16 cellular contexts compared by ENCODE assay signal in genomic region chr2:138269726-138270125, GRCh38.
DNase-seq lines count a peak whose midpoint lies in the region; ATAC-seq, FAIRE-seq and TF ChIP-seq lines count a peak whose summit lies in the region.
"Had no signal": no experiment of that assay in that cellular context is flagged by ENCODE, and none has a peak within 500 bp of the region (broad histone marks: within the 10 kb centered on the region; RNA-seq: fewer than 3 reads in every experiment).

No MANE protein-coding gene starts in this region.

- H3K9ac ChIP-seq in astrocyte (ENCODE audit: low read length) = no peak overlapping the region

- no peak overlapping the region for H3K4me3 ChIP-seq in AG10803 (ENCODE audit: low read length)
- no peak overlapping the region for H3K4me3 ChIP-seq in astrocyte (ENCODE audit: insufficient read depth, low read depth, low read length)
- H3K4me3 ChIP-seq in psoas muscle = no peak overlapping the region
- H3K4me3 ChIP-seq: GM23338 had no signal

- H3K27me3 ChIP-seq in astrocyte (ENCODE audit: insufficient read depth, low read length) (no peaks in the 10 kb centered on the region), psoas muscle (ENCODE audit: insufficient read depth in 3 of 3, low read length in 2 of 3) (no peaks in the 10 kb centered on the region)

- no peak for TF ChIP-seq CTCF in AG10803 (conservative IDR thresholded peaks at IDR 0.05; ENCODE audit: low read length)
- TF ChIP-seq CTCF in astrocyte (IDR thresholded peaks at IDR 0.05; ENCODE audit: insufficient read depth, low read depth, low read length) = no peak
- no peak for TF ChIP-seq CTCF in psoas muscle (IDR thresholded peaks at IDR 0.05)

- no peaks in the 10 kb centered on the region for H3K36me3 ChIP-seq in astrocyte (ENCODE audit: insufficient read depth, low read length)
- H3K36me3 ChIP-seq in psoas muscle (ENCODE audit: insufficient read depth in 1 of 2, low read depth in 1 of 2) = no peaks in the 10 kb centered on the region

- H3K27me3 Mint-ChIP-seq in astrocyte (ENCODE audit: low read depth, unreplicated experiment) = no peaks in the 10 kb centered on the region

- H3K27ac ChIP-seq in astrocyte (ENCODE audit: low read depth, low read length) = no peak overlapping the region
- no peak overlapping the region for H3K27ac ChIP-seq in psoas muscle

- DNase-seq in AG10803 (ENCODE audit: low read depth) (peak; percentile 66), GM03348 (ENCODE audit: low spot score) (peak; percentile 30), astrocyte (ENCODE audit: low read depth) (peak; percentile 65), iris pigment epithelial cell (ENCODE audit: low read depth) (peak; percentile 3), left cardiac atrium (no peak), psoas muscle (no peak), KG1 (lab: John Stamatoyannopoulos, UW) (no peak)
- DNase-seq: CD8-positive, alpha-beta T cell; COR-L47; DND-41; GF-D8; H7 had no signal

- H3K4me1 Mint-ChIP-seq in astrocyte (ENCODE audit: low read depth, unreplicated experiment) = peaks cover 28% of the 10 kb centered on the region
- H3K4me1 Mint-ChIP-seq: CD14-positive monocyte had no signal

- H3K4me1 ChIP-seq in astrocyte (ENCODE audit: insufficient read depth, low read length) (peaks cover 20% of the 10 kb centered on the region), psoas muscle (no peaks in the 10 kb centered on the region)

- H3K27ac Mint-ChIP-seq in astrocyte (ENCODE audit: unreplicated experiment) = no peak overlapping the region
- H3K27ac Mint-ChIP-seq: CD14-positive monocyte; CD8-positive, alpha-beta T cell; GM23338 had no signal

- no peak overlapping the region for H2AFZ ChIP-seq in astrocyte (ENCODE audit: low read depth, low read length)
- H2AFZ ChIP-seq: GM23338 had no signal

- H3K4me2 ChIP-seq in astrocyte (ENCODE audit: low read length) = no peak overlapping the region
- H3K4me2 ChIP-seq: GM23338 had no signal

- ATAC-seq in left cardiac atrium = no peak
- ATAC-seq in GM21526 (IDR thresholded peaks at IDR 0.05; ENCODE audit: low FRiP score, unreplicated experiment) = no peak
- ATAC-seq in psoas muscle = no peak
- ATAC-seq: CD8-positive, alpha-beta T cell; GM23338 had no signal

- H4K20me1 ChIP-seq in astrocyte (ENCODE audit: insufficient read depth, low read length) = no peaks in the 10 kb centered on the region

- WGBS in psoas muscle, 3 donors = 90 to 92% (median 92%) methylated on average over 1 of the region's 1 CpG

- H3K79me2 ChIP-seq in astrocyte (ENCODE audit: insufficient read depth, low read length) = no peaks in the 10 kb centered on the region

- intact Hi-C loops in left cardiac atrium (cut with DNase I) (no loop called here), psoas muscle (cut with DNase I) (no loop called here)

- no peak overlapping the region for H3K4me3 Mint-ChIP-seq in astrocyte (ENCODE audit: unreplicated experiment)
- H3K4me3 Mint-ChIP-seq: CD14-positive monocyte; CD8-positive, alpha-beta T cell; GM23338 had no signal

- H3K9me3 ChIP-seq in astrocyte (ENCODE audit: insufficient read depth, low read depth, low read length) (no peaks in the 10 kb centered on the region), psoas muscle (no peaks in the 10 kb centered on the region)

- FAIRE-seq in astrocyte (lab: Jason Lieb, UNC) = peak; percentile 56
- FAIRE-seq: A204.1 had no signal

- no peaks in the 10 kb centered on the region for H3K36me3 Mint-ChIP-seq in astrocyte (ENCODE audit: low read depth, unreplicated experiment)
- H3K36me3 Mint-ChIP-seq: CD14-positive monocyte; CD8-positive, alpha-beta T cell had no signal

- peaks cover 7% of the 10 kb centered on the region for H3K9me3 Mint-ChIP-seq in astrocyte (ENCODE audit: unreplicated experiment)

Comparison
In these comparisons a context has a peak if more than half of its experiments do, and no peak if none do; other contexts are left out.
1. DNase-seq: peak in AG10803 (single experiment), GM03348 (single experiment), astrocyte (single experiment) and iris pigment epithelial cell (single experiment); none in left cardiac atrium (single experiment), psoas muscle (0 of 2) and KG1 (single experiment).